ENCODE assay signal across 16 cellular contexts in genomic region chr3:70620956-70621355, GRCh38.
DNase-seq lines count a peak whose midpoint lies in the region; ATAC-seq and TF ChIP-seq lines count a peak whose summit lies in the region.
"Had no signal": no experiment of that assay in that cellular context is flagged by ENCODE, and none has a peak within 500 bp of the region (broad histone marks: within the 10 kb centered on the region; RNA-seq: fewer than 3 reads in every experiment).

No MANE protein-coding gene starts in this region.

- H3K4me2 ChIP-seq in GM23338: no peak overlapping the region
- H3K4me2 ChIP-seq: A549 had no signal

- H3K27me3 ChIP-seq in GM23338 (ENCODE audit: insufficient read depth): no peaks in the 10 kb centered on the region
- H3K27me3 ChIP-seq in endocrine pancreas (ENCODE audit: control insufficient read depth, insufficient read depth, low read length): no peaks in the 10 kb centered on the region

- no peak overlapping the region for H3K4me3 Mint-ChIP-seq in GM23338
- H3K4me3 Mint-ChIP-seq in natural killer cell treated with Interleukin-12 subunit alpha and Interleukin-12 subunit beta and Interleukin-15 and Interleukin-18, amount 100 ng/mL, for 72 hours: no peak overlapping the region
- H3K4me3 Mint-ChIP-seq: CD14-positive monocyte; CD8-positive, alpha-beta T cell had no signal

- no peaks in the 10 kb centered on the region for H3F3A ChIP-seq in GM23338 (replicated peaks; ENCODE audit: low read depth)

- H3K36me3 ChIP-seq in GM23338 (ENCODE audit: insufficient read depth) (no peaks in the 10 kb centered on the region), endocrine pancreas (ENCODE audit: control insufficient read depth, insufficient read depth, low read length) (no peaks in the 10 kb centered on the region)

- H3K9me2 ChIP-seq in GM23338 (ENCODE audit: insufficient read depth): peaks cover 19% of the 10 kb centered on the region

- H3K4me1 Mint-ChIP-seq in GM23338: peaks cover 17% of the 10 kb centered on the region
- no peaks in the 10 kb centered on the region for H3K4me1 Mint-ChIP-seq in natural killer cell treated with Interleukin-12 subunit alpha and Interleukin-12 subunit beta and Interleukin-15 and Interleukin-18, amount 100 ng/mL, for 72 hours (ENCODE audit: low read depth in 2 of 2)
- H3K4me1 Mint-ChIP-seq: CD14-positive monocyte had no signal

- no peaks in the 10 kb centered on the region for H3K9me3 ChIP-seq in endocrine pancreas (ENCODE audit: control insufficient read depth, low read length)
- H3K9me3 ChIP-seq: A549, Caco-2 had no signal

- no peak overlapping the region for H3K27ac ChIP-seq in GM23338 (ENCODE audit: low read depth)
- H3K27ac ChIP-seq: A549 had no signal

- no peak overlapping the region for H3K27ac Mint-ChIP-seq in GM23338
- H3K27ac Mint-ChIP-seq in natural killer cell treated with Interleukin-12 subunit alpha and Interleukin-12 subunit beta and Interleukin-15 and Interleukin-18, amount 100 ng/mL, for 72 hours: no peak overlapping the region
- H3K27ac Mint-ChIP-seq: CD14-positive monocyte; CD8-positive, alpha-beta T cell had no signal

- no peaks in the 10 kb centered on the region for H3K79me2 ChIP-seq in GM23338 (replicated peaks; ENCODE audit: insufficient read depth)

- H3K4me1 ChIP-seq in GM23338 (ENCODE audit: insufficient read depth): peaks cover 16% of the 10 kb centered on the region
- no peaks in the 10 kb centered on the region for H3K4me1 ChIP-seq in endocrine pancreas (ENCODE audit: control insufficient read depth, insufficient read depth, low read length)
- H3K4me1 ChIP-seq: A549, Caco-2 had no signal

- peaks cover 14% of the 10 kb centered on the region; the same call in 2 of the 3 replicates for H3K36me3 Mint-ChIP-seq in GM23338 (ENCODE audit: low read depth)
- no peaks in the 10 kb centered on the region for H3K36me3 Mint-ChIP-seq in natural killer cell treated with Interleukin-12 subunit alpha and Interleukin-12 subunit beta and Interleukin-15 and Interleukin-18, amount 100 ng/mL, for 72 hours
- H3K36me3 Mint-ChIP-seq: CD14-positive monocyte; CD8-positive, alpha-beta T cell had no signal

- peak; percentile 7 for DNase-seq in GM23338 (ENCODE audit: low spot score)
- DNase-seq in NCI-H146 treated with DMSO at 0.1 percent for 48 hours (lab: John Stamatoyannopoulos, UW; ENCODE audit: unreplicated experiment): peak; percentile 66
- peak; percentile 73 for DNase-seq in NCI-H748 treated with DMSO at 0.1 percent for 48 hours (lab: John Stamatoyannopoulos, UW)
- no peak for DNase-seq in natural killer cell treated with Interleukin-12 subunit alpha and Interleukin-12 subunit beta and Interleukin-15 and Interleukin-18, amount 100 ng/mL, for 72 hours (ENCODE audit: low spot score)
- DNase-seq in activated T-cell treated with anti-CD3 and anti-CD28 coated beads for 4 hours: no peak
- no peak for DNase-seq in medulla oblongata (ENCODE audit: extremely low spot score)
- DNase-seq in GOT3 (lab: John Stamatoyannopoulos, UW): no peak
- DNase-seq: Caco-2; CD8-positive, alpha-beta T cell; DND-41; GDM1 had no signal

- H3K4me3 ChIP-seq in GM23338 (no peak overlapping the region), endocrine pancreas (ENCODE audit: control insufficient read depth, insufficient read depth, low read length) (peak overlapping the region; percentile 34)
- H3K4me3 ChIP-seq: A549 had no signal

- no peaks in the 10 kb centered on the region for H4K20me1 ChIP-seq in GM23338 (replicated peaks; ENCODE audit: insufficient read depth)

- H2AFZ ChIP-seq in GM23338: no peak overlapping the region

- no peak for ATAC-seq in GM23338
- ATAC-seq in natural killer cell treated with Interleukin-12 subunit alpha and Interleukin-12 subunit beta and Interleukin-15 and Interleukin-18, amount 100 ng/mL, for 72 hours: no peak
- ATAC-seq: A549; CD8-positive, alpha-beta T cell; HCT116; HepG2 had no signal

- no peak overlapping the region for H3K9ac ChIP-seq in endocrine pancreas (ENCODE audit: control insufficient read depth, insufficient read depth, low read length)

- peaks cover 2% of the 10 kb centered on the region for H3K27me3 Mint-ChIP-seq in GM23338 (ENCODE audit: insufficient read depth, low read depth, poor library complexity)
- H3K27me3 Mint-ChIP-seq in natural killer cell treated with Interleukin-12 subunit alpha and Interleukin-12 subunit beta and Interleukin-15 and Interleukin-18, amount 100 ng/mL, for 72 hours: peaks cover 3 to 20% of the 10 kb centered on the region in 2 donors

- no peak for TF ChIP-seq CTCF in GM23338 (conservative IDR thresholded peaks at IDR 0.05; ENCODE audit: low read depth in 2 of 2)

- H3K9me3 Mint-ChIP-seq in GM23338: peaks cover 3% of the 10 kb centered on the region; the same call in 2 of the 3 replicates
- H3K9me3 Mint-ChIP-seq in natural killer cell treated with Interleukin-12 subunit alpha and Interleukin-12 subunit beta and Interleukin-15 and Interleukin-18, amount 100 ng/mL, for 72 hours: peaks cover 8% of the 10 kb centered on the region
- H3K9me3 Mint-ChIP-seq: CD8-positive, alpha-beta T cell had no signal

TF ChIP-seq in GM23338, 12 proteins besides CTCF, POLR2A, EP300 and RAD21 (continues in another document):
- TF ChIP-seq EZH2 (IDR thresholded peaks at IDR 0.05; ENCODE audit: low read depth, unreplicated experiment) (no peak), CREB1 (CRISPR knock-in tag; IDR thresholded peaks at IDR 0.05; ENCODE audit: low read depth) (no peak), ZNF331 (CRISPR knock-in tag; IDR thresholded peaks at IDR 0.05; ENCODE audit: low read depth) (no peak), ZNF462 (CRISPR knock-in tag; IDR thresholded peaks at IDR 0.05) (no peak), ETS1 (IDR thresholded peaks at IDR 0.05) (no peak), ZNF114 (CRISPR knock-in tag; IDR thresholded peaks at IDR 0.05) (no peak)

Comparison
In these comparisons a context has a peak if more than half of its experiments do, and no peak if none do; other contexts are left out.
1. DNase-seq: peak in GM23338 (single experiment), NCI-H146 treated with DMSO at 0.1 percent for 48 hours (single experiment) and NCI-H748 treated with DMSO at 0.1 percent for 48 hours (single experiment); none in natural killer cell treated with Interleukin-12 subunit alpha and Interleukin-12 subunit beta and Interleukin-15 and Interleukin-18, amount 100 ng/mL, for 72 hours (single experiment), activated T-cell treated with anti-CD3 and anti-CD28 coated beads for 4 hours (single experiment), medulla oblongata (single experiment) and GOT3 (single experiment).